1 cellular context compared by ENCODE assay signal in the genomic region with DNA sequence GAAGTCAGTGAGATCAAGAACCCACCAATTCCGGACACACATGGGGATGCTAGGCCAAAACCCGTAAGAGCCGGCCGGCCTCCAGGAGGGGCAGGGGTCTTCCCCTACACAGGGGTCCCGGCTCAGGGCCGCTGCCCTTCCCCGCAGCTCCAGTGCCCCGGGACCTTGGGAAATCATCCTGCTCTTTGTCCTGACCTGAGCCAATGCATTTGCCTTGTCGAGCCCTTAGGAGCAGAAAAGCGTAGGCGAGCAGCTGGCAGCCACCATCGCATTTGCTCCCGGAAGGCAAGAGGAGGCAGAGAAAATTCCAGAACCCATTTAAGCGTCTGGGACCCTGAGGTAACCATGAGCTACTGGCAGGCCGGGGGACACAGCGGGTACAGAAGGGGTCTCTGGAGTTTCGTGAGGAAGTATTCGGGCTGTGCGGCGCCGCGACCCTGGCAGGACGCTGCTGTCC.
TF ChIP-seq lines count a peak whose summit lies in the region.

No MANE protein-coding gene starts in this region.

TF ChIP-seq in HCT116, 20 proteins besides CTCF, POLR2A, EP300 and RAD21 (continued from another document):
- TF ChIP-seq, protein P1, sequence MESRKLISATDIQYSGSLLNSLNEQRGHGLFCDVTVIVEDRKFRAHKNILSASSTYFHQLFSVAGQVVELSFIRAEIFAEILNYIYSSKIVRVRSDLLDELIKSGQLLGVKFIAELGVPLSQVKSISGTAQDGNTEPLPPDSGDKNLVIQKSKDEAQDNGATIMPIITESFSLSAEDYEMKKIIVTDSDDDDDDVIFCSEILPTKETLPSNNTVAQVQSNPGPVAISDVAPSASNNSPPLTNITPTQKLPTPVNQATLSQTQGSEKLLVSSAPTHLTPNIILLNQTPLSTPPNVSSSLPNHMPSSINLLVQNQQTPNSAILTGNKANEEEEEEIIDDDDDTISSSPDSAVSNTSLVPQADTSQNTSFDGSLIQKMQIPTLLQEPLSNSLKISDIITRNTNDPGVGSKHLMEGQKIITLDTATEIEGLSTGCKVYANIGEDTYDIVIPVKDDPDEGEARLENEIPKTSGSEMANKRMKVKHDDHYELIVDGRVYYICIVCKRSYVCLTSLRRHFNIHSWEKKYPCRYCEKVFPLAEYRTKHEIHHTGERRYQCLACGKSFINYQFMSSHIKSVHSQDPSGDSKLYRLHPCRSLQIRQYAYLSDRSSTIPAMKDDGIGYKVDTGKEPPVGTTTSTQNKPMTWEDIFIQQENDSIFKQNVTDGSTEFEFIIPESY (IDR thresholded peaks at IDR 0.05; ENCODE audit: extremely low read depth, insufficient replicate concordance, low read length): no peak
- TF ChIP-seq MAX (IDR thresholded peaks at IDR 0.05): no peak
- TF ChIP-seq FOSL1 (IDR thresholded peaks at IDR 0.05; ENCODE audit: low read depth): no peak
- TF ChIP-seq SIN3A (IDR thresholded peaks at IDR 0.05; ENCODE audit: low read depth): no peak
